Comparison of ENCODE assay signal across 17 cellular contexts in genomic region chr9:136153381-136154065, GRCh38. TPM values are rescaled to one million over a fixed set of nuclear protein-coding genes. Genes with fewer than 3 reads are reported as not detected.
A peak's percentile ranks its signal among the peaks of the same experiment; 100 is the strongest.
DNase-seq lines count a peak whose midpoint lies in the region; ATAC-seq and TF ChIP-seq lines count a peak whose summit lies in the region.
"Had no signal": no experiment of that assay in that cellular context is flagged by ENCODE, and none has a peak within 500 bp of the region (broad histone marks: within the 10 kb centered on the region; RNA-seq: fewer than 3 reads in every experiment).

No MANE protein-coding gene starts in this region.

- H3K36me3 Mint-ChIP-seq in WTC11 = no peaks in the 10 kb centered on the region
- H3K36me3 Mint-ChIP-seq in stimulated activated effector memory CD8-positive, alpha-beta T cell treated with anti-CD3 and anti-CD28 coated beads, Interleukin-12 subunit alpha, Interleukin-12 subunit beta, amount 100 ng/mL, for 72 hours = no peaks in the 10 kb centered on the region

- H3K9me3 Mint-ChIP-seq in WTC11 = no peaks in the 10 kb centered on the region
- no peaks in the 10 kb centered on the region for H3K9me3 Mint-ChIP-seq in stimulated activated effector memory CD8-positive, alpha-beta T cell treated with anti-CD3 and anti-CD28 coated beads, Interleukin-12 subunit alpha, Interleukin-12 subunit beta, amount 100 ng/mL, for 72 hours

- POLR2A ChIA-PET in WTC11 (lab: Charles Lee) = no interaction called here

- intact Hi-C loops in Right ventricle myocardium inferior (cut with DNase I) = no loop called here
- intact Hi-C loops in left ventricle myocardium superior (cut with micrococcal nuclease) = no loop called here

- ATAC-seq in Right ventricle myocardium inferior = no peak
- ATAC-seq in left ventricle myocardium superior = no peak
- ATAC-seq in WTC11 = no peak
- peak; percentile 9 for ATAC-seq in stimulated activated effector memory CD8-positive, alpha-beta T cell treated with anti-CD3 and anti-CD28 coated beads, Interleukin-12 subunit alpha, Interleukin-12 subunit beta, amount 100 ng/mL, for 72 hours
- no peak for ATAC-seq in GM19467 (IDR thresholded peaks at IDR 0.05; ENCODE audit: unreplicated experiment)
- ATAC-seq: PC-3 had no signal

- H3K27ac Mint-ChIP-seq in WTC11 = no peak overlapping the region
- no peak overlapping the region for H3K27ac Mint-ChIP-seq in stimulated activated effector memory CD8-positive, alpha-beta T cell treated with anti-CD3 and anti-CD28 coated beads, Interleukin-12 subunit alpha, Interleukin-12 subunit beta, amount 100 ng/mL, for 72 hours

- TF ChIP-seq CTCF in WTC11 (IDR thresholded peaks at IDR 0.05) = no peak

- H3K27me3 Mint-ChIP-seq in WTC11 (ENCODE audit: low read depth) = peaks cover 5% of the 10 kb centered on the region

- peak; percentile 41 for DNase-seq in Right ventricle myocardium inferior (ENCODE audit: missing footprints)
- DNase-seq in left ventricle myocardium superior = no peak
- peak; percentile 43 for DNase-seq in HT-29 (ENCODE audit: low spot score)
- DNase-seq in WTC11 (ENCODE audit: low spot score) = peak; percentile 10
- no peak for DNase-seq in stimulated activated effector memory CD8-positive, alpha-beta T cell treated with anti-CD3 and anti-CD28 coated beads, Interleukin-12 subunit alpha, Interleukin-12 subunit beta, amount 100 ng/mL, for 72 hours (ENCODE audit: low spot score in 2 of 2)
- DNase-seq in effector CD4-positive, alpha-beta T cell = no peak
- DNase-seq: AML-193; Calu3; Kasumi-1; NCI-H2029; NCI-H510A treated with DMSO at 0.1 percent for 48 hours; NK-92 treated with Interleukin-12 subunit alpha and Interleukin-12 subunit beta, amount 100 ng/mL, for 24 hours; PC-3; SHP77 had no signal

- peaks cover 22% of the 10 kb centered on the region for H3K4me1 Mint-ChIP-seq in WTC11
- H3K4me1 Mint-ChIP-seq in stimulated activated effector memory CD8-positive, alpha-beta T cell treated with anti-CD3 and anti-CD28 coated beads, Interleukin-12 subunit alpha, Interleukin-12 subunit beta, amount 100 ng/mL, for 72 hours = no peaks in the 10 kb centered on the region

- no peak overlapping the region for H3K4me3 Mint-ChIP-seq in WTC11
- H3K4me3 Mint-ChIP-seq in stimulated activated effector memory CD8-positive, alpha-beta T cell treated with anti-CD3 and anti-CD28 coated beads, Interleukin-12 subunit alpha, Interleukin-12 subunit beta, amount 100 ng/mL, for 72 hours = no peak overlapping the region

- CTCF ChIA-PET in WTC11 (lab: Charles Lee) = interaction anchor here (2.9 to 3.2 kb wide), 2 partner anchors 15 to 17 kb away, joined by 17 to 18 read pairs; no protein-coding TSS in a partner anchor

TF ChIP-seq in WTC11, 78 proteins besides CTCF, POLR2A, EP300 and RAD21:
- TF ChIP-seq STAT6 (CRISPR knock-in tag; conservative IDR thresholded peaks at IDR 0.05; ENCODE audit: low read depth) = no peak
- no peak for TF ChIP-seq TCF7 (CRISPR knock-in tag; IDR thresholded peaks at IDR 0.05; ENCODE audit: low read depth)
- TF ChIP-seq, protein P1, sequence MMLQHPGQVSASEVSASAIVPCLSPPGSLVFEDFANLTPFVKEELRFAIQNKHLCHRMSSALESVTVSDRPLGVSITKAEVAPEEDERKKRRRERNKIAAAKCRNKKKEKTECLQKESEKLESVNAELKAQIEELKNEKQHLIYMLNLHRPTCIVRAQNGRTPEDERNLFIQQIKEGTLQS (CRISPR knock-in tag; conservative IDR thresholded peaks at IDR 0.05) = no peak
- no peak for TF ChIP-seq ZNF671 (CRISPR knock-in tag; IDR thresholded peaks at IDR 0.05)
- TF ChIP-seq ATF2 (CRISPR knock-in tag; IDR thresholded peaks at IDR 0.05; ENCODE audit: borderline replicate concordance, low read depth) = no peak
- no peak for TF ChIP-seq ETV6 (CRISPR knock-in tag; IDR thresholded peaks at IDR 0.05)
- no peak for TF ChIP-seq NR1H2 (CRISPR knock-in tag; IDR thresholded peaks at IDR 0.05)

RNA-seq across cellular contexts. Expression of gene TMEM250, which starts 34.8 kb away (rescaled TPM):
- total RNA-seq in Right ventricle myocardium inferior = 18.7 TPM
- 16.6 TPM for total RNA-seq in left ventricle myocardium superior
- total RNA-seq in HT-29 (2014; rRNA removed; shearing (Covaris generic)) = 93.4 and 109 TPM in 2 replicates
- total RNA-seq in WTC11 (2021) = 39.4 to 41.0 TPM (median 39.5 TPM) in 3 replicates

RNA-seq across cellular contexts. Expression of gene LHX3, which starts 51.4 kb away (rescaled TPM):
- total RNA-seq in Right ventricle myocardium inferior (not detected), left ventricle myocardium superior (not detected), WTC11 (2021) (0.11 TPM in 1 of 3 replicates, not detected in the others)
- total RNA-seq in HT-29 (2014; rRNA removed; shearing (Covaris generic)) = not detected in 2 replicates
- total RNA-seq: Calu3, Daoy, H4, PC-3 had no signal

RNA-seq across cellular contexts. Expression of gene NACC2, which starts 58.4 kb away (rescaled TPM):
- total RNA-seq in Right ventricle myocardium inferior = 37.0 TPM
- 39.1 TPM for total RNA-seq in left ventricle myocardium superior
- 32.6 and 38.1 TPM in 2 replicates for total RNA-seq in HT-29 (2014; rRNA removed; shearing (Covaris generic))
- total RNA-seq in WTC11 (2021) = 14.1 to 17.1 TPM (median 14.5 TPM) in 3 replicates

Comparison
In these comparisons a context has a peak if more than half of its experiments do, and no peak if none do; other contexts are left out.
1. DNase-seq: peak in Right ventricle myocardium inferior (single experiment), HT-29 (single experiment) and WTC11 (single experiment); none in left ventricle myocardium superior (single experiment), stimulated activated effector memory CD8-positive, alpha-beta T cell treated with anti-CD3 and anti-CD28 coated beads, Interleukin-12 subunit alpha, Interleukin-12 subunit beta, amount 100 ng/mL, for 72 hours (0 of 2) and effector CD4-positive, alpha-beta T cell (single experiment).